Comparison of ENCODE assay signal across 24 cellular contexts in genomic region chr4:146114066-146114465, GRCh38.
"Had no signal": no experiment of that assay in that cellular context is flagged by ENCODE, and none has a peak within 500 bp of the region (broad histone marks: within the 10 kb centered on the region; RNA-seq: fewer than 3 reads in every experiment).

No MANE protein-coding gene starts in this region.

- H3K9me3 Mint-ChIP-seq: effector memory CD8-positive, alpha-beta T cell; endodermal cell had no signal

- H3K4me1 Mint-ChIP-seq: endodermal cell, mesothelial cell of epicardium had no signal

- H3K27me3 ChIP-seq: gastroesophageal sphincter, heart right ventricle, left lung had no signal

- DNase-seq: effector CD8-positive, alpha-beta T cell; effector memory CD8-positive, alpha-beta T cell; endodermal cell; erythroblast; foreskin keratinocyte; heart right ventricle; hippocampal formation; left cardiac atrium; left lung; left ventricle myocardium superior; lower lobe of right lung; mesenchymal stem cell; mucosa of descending colon; naive B cell had no signal

- ATAC-seq: effector memory CD8-positive, alpha-beta T cell; esophagus mucosa; foreskin keratinocyte; gastroesophageal sphincter; heart right ventricle; left cardiac atrium; left lung; left ventricle myocardium superior; mucosa of descending colon had no signal

- H3K4me3 ChIP-seq: coronary artery, gastroesophageal sphincter, heart right ventricle, left lung, lower lobe of right lung, mucosa of descending colon had no signal

- H3K36me3 Mint-ChIP-seq: mesothelial cell of epicardium had no signal

- H3K9me3 ChIP-seq: gastroesophageal sphincter, left lung, lower lobe of right lung, mucosa of descending colon had no signal

- H3K27ac Mint-ChIP-seq: effector memory CD8-positive, alpha-beta T cell; endodermal cell; mesothelial cell of epicardium had no signal

- H3K4me3 Mint-ChIP-seq: effector memory CD8-positive, alpha-beta T cell; endodermal cell; mesothelial cell of epicardium had no signal

- H3K27ac ChIP-seq: coronary artery, epithelial cell of prostate, foreskin keratinocyte, gastroesophageal sphincter, heart right ventricle, left lung, lower lobe of right lung had no signal

- FAIRE-seq: colon, endometrium, frontal cortex, islet of Langerhans, keratinocyte had no signal

- H3K36me3 ChIP-seq: gastroesophageal sphincter, heart right ventricle, left lung, lower lobe of right lung had no signal

- H3K4me1 ChIP-seq: foreskin keratinocyte, gastroesophageal sphincter, lower lobe of right lung had no signal
